Comparison of ENCODE assay signal across 24 cellular contexts in the genomic region with DNA sequence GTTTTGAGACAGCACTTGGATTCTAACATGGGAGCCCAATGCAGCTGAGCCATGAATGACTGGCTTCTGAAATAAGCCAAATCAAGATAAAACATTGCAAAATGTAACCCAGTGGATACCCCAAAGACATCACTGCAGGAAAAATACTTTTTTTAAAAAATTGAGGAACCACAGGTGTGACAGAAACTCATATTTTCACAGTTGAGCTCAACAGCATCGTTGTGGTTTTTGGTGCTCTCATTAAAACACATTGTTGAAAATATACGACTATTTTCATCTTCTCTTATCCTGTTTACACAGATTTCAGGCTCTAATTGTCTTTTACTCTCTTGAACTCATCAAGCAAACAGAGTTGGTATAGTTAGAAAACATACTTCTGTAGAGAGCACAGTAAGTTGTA.
"Had no signal": no experiment of that assay in that cellular context is flagged by ENCODE, and none has a peak within 500 bp of the region (broad histone marks: within the 10 kb centered on the region; RNA-seq: fewer than 3 reads in every experiment).

No MANE protein-coding gene starts in this region.

- H3K9me3 ChIP-seq: left ventricle myocardium inferior, neutrophil, right atrium auricular region, suprapubic skin, thoracic aorta, tibial nerve, uterus had no signal

- H3K27me3 ChIP-seq: neural progenitor cell, neutrophil, right atrium auricular region, suprapubic skin, tibial nerve, uterus had no signal

- H3K4me3 ChIP-seq: left ventricle myocardium inferior, lung, neural progenitor cell, right atrium auricular region, skin epidermis, suprapubic skin, thoracic aorta, tibial nerve, uterus had no signal

- DNase-seq: islet precursor cell; left ventricle myocardium inferior; mesendoderm; naive B cell; natural killer cell; nephron progenitor cell; occipital lobe; stimulated activated CD4-positive, alpha-beta T cell treated with anti-CD3 and anti-CD28 coated beads, Interleukin-12 subunit alpha, Interleukin-12 subunit beta, amount 100 ng/mL, for 4 hours; stimulated activated CD4-positive, alpha-beta T cell treated with anti-CD3 and anti-CD28 coated beads, Interleukin-15, amount 100 ng/mL, for 24 hours; stimulated activated CD4-positive, alpha-beta T cell treated with anti-CD3 and anti-CD28 coated beads, Interleukin-2, amount 100 ng/mL, for 24 hours; stimulated activated CD4-positive, alpha-beta T cell treated with anti-CD3 and anti-CD28 coated beads, Interleukin-4, amount 100 ng/mL, for 1 hour; stimulated activated naive B cell treated with anti-CD40 and anti-IgM and Interleukin-4, amounts not matched to agents 10 μg/mL and 1 μg/mL and 100 μg/mL, for 72 hours; stimulated activated naive CD8-positive, alpha-beta T cell treated with anti-CD3 and anti-CD28 coated beads, Interleukin-15, Interleukin-2, amounts not matched to agents 100 U/mL and 50 U/mL, for 24 hours; uterus had no signal

- ATAC-seq: natural killer cell; sciatic nerve; stimulated activated naive B cell treated with anti-CD40 and anti-IgM and Interleukin-4, amounts not matched to agents 10 μg/mL and 1 μg/mL and 100 μg/mL, for 72 hours; stimulated activated naive CD8-positive, alpha-beta T cell treated with anti-CD3 and anti-CD28 coated beads, Interleukin-15, Interleukin-2, amounts not matched to agents 100 U/mL and 50 U/mL, for 24 hours had no signal

- H3K4me1 ChIP-seq: left ventricle myocardium inferior, neural progenitor cell, parathyroid adenoma, right atrium auricular region, suprapubic skin, tibial nerve, uterus had no signal

- H3K27ac ChIP-seq: left ventricle myocardium inferior, neural progenitor cell, neutrophil, parathyroid adenoma, right atrium auricular region, skin epidermis, suprapubic skin, thoracic aorta, tibial nerve, uterus had no signal

- H3K36me3 ChIP-seq: left ventricle myocardium inferior, neural progenitor cell, neutrophil, right atrium auricular region, suprapubic skin, thoracic aorta, tibial nerve, uterus had no signal
